Comparison of ENCODE assay signal across 14 cellular contexts in the genomic region with DNA sequence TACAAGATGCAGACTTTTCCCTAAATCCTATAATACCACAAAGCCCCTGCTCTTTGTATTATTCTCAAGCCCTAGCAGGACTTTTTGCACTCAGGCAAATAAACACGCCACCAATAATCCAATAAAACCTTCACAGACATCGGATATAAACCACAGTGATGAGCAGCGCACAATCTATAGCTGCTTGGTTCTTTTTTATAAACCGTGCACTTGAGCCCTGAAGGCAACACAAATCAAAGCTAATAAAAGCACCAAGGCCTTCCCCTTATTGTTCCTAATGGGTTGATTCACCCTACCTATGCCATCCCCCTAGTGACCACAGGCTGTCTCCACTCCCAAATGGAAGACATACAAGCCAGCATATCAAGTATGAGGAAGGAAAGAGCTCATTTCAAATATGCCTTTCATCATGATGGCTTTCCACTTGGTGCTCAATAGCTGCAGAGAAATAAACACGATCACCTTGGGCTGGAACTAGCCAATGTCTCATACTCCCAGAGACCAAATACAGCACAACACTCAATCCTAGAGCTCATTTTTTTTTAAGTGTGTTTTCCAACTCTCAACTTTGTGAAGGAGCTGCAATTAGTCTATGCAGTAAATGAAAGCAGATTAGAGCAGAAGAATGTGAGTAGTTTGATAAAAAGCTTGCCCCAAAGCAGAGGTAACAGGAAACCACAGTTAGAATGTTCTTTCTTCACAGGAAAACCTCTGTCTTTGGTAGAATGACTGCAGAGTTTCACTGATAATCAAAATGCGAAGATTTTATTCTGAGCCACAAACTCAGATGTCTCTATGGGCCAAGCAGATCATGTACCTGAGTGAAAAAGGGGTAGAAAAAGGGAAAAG.
DNase-seq lines count a peak whose midpoint lies in the region; ATAC-seq and TF ChIP-seq lines count a peak whose summit lies in the region.
"Had no signal": no experiment of that assay in that cellular context is flagged by ENCODE, and none has a peak within 500 bp of the region (broad histone marks: within the 10 kb centered on the region; RNA-seq: fewer than 3 reads in every experiment).

No MANE protein-coding gene starts in this region.

- TF ChIP-seq CTCF in upper lobe of left lung (IDR thresholded peaks at IDR 0.05), result no peak

- no peaks in the 10 kb centered on the region for H3K4me1 ChIP-seq in upper lobe of left lung
- H3K4me1 ChIP-seq: A549, breast epithelium had no signal

- no peak overlapping the region for H3K27ac ChIP-seq in upper lobe of left lung
- H3K27ac ChIP-seq: A549, breast epithelium, dorsolateral prefrontal cortex had no signal

- POLR2A ChIA-PET in activated CD4-positive, alpha-beta T cell treated with anti-CD3 and anti-CD28 coated beads for 36 hours (lab: Charles Lee), result interaction anchor here (0.5 to 0.7 kb wide), 3 partner anchors 36 to 1374 kb away, joined by 3 read pairs; no protein-coding TSS in a partner anchor
- POLR2A ChIA-PET in naive thymus-derived CD8-positive, alpha-beta T cell (lab: Charles Lee), result interaction anchor here (0.7 to 1.4 kb wide), 3 partner anchors 9 to 29 kb away, joined by 3 to 4 read pairs (median 3); no protein-coding TSS in a partner anchor

- ATAC-seq in activated CD4-positive, alpha-beta T cell treated with anti-CD3 and anti-CD28 coated beads for 36 hours, result peak; percentile 58
- ATAC-seq in naive thymus-derived CD8-positive, alpha-beta T cell, result peak; percentile 81 to 90
- no peak for ATAC-seq in upper lobe of left lung (ENCODE audit: low FRiP score in 2 of 2)
- ATAC-seq: A549 had no signal

- H3K4me3 ChIP-seq in upper lobe of left lung, result no peak overlapping the region
- H3K4me3 ChIP-seq: A549, breast epithelium, dorsolateral prefrontal cortex had no signal

- no peak for DNase-seq in activated CD4-positive, alpha-beta T cell treated with anti-CD3 and anti-CD28 coated beads for 36 hours
- DNase-seq in activated CD4-positive, alpha-beta T cell treated with anti-CD3 and anti-CD28 coated beads, Interleukin-2, amount 50 U/mL, for 4 hours, result no peak
- DNase-seq in NCI-H82 (lab: John Stamatoyannopoulos, UW) (peak; percentile 91), G401 (ENCODE audit: low spot score) (no peak), upper lobe of left lung (no peak), germinal center (ENCODE audit: low spot score) (no peak)
- DNase-seq in activated T-helper 2 cell treated with anti-CD3 and anti-CD28 coated beads, Interferon-gamma antibody, Interleukin-2, Interleukin-4, amounts not matched to agents 10 μg/mL and 5 μg/mL and 100 μg/mL, durations not matched to agents 14 hours and 24 hours and 36 hours (ENCODE audit: low spot score), result no peak
- peak in 4 of 10 donors; percentile 2 to 57 (median 51) for DNase-seq in naive thymus-derived CD8-positive, alpha-beta T cell
- DNase-seq: activated gamma-delta T cell treated with Interleukin-2 at 50 U/mL for 16 hours; dorsolateral prefrontal cortex; NK-92 treated with Interleukin-12 subunit alpha and Interleukin-12 subunit beta, amount 100 ng/mL, for 24 hours had no signal

- H3K27ac Mint-ChIP-seq in activated CD4-positive, alpha-beta T cell treated with anti-CD3 and anti-CD28 coated beads for 36 hours, result peak overlapping the region; percentile 90
- peak overlapping the region; percentile 94 for H3K27ac Mint-ChIP-seq in activated T-helper 2 cell treated with anti-CD3 and anti-CD28 coated beads, Interferon-gamma antibody, Interleukin-2, Interleukin-4, amounts not matched to agents 10 μg/mL and 5 μg/mL and 100 μg/mL, durations not matched to agents 14 hours and 24 hours and 36 hours
- H3K27ac Mint-ChIP-seq in naive thymus-derived CD8-positive, alpha-beta T cell, result peak overlapping the region; percentile 16 to 91 (median 66)
- H3K27ac Mint-ChIP-seq: nephron had no signal

- H3K4me3 Mint-ChIP-seq in activated CD4-positive, alpha-beta T cell treated with anti-CD3 and anti-CD28 coated beads for 36 hours, result peak overlapping the region; percentile 5
- peak overlapping the region; percentile 51 for H3K4me3 Mint-ChIP-seq in activated T-helper 2 cell treated with anti-CD3 and anti-CD28 coated beads, Interferon-gamma antibody, Interleukin-2, Interleukin-4, amounts not matched to agents 10 μg/mL and 5 μg/mL and 100 μg/mL, durations not matched to agents 14 hours and 24 hours and 36 hours (ENCODE audit: low read depth)
- peak overlapping the region; percentile 57 to 88 (median 79) for H3K4me3 Mint-ChIP-seq in naive thymus-derived CD8-positive, alpha-beta T cell
- H3K4me3 Mint-ChIP-seq: nephron had no signal

- H3K4me1 Mint-ChIP-seq in activated CD4-positive, alpha-beta T cell treated with anti-CD3 and anti-CD28 coated beads for 36 hours, result peaks cover 70% of the 10 kb centered on the region
- H3K4me1 Mint-ChIP-seq in activated T-helper 2 cell treated with anti-CD3 and anti-CD28 coated beads, Interferon-gamma antibody, Interleukin-2, Interleukin-4, amounts not matched to agents 10 μg/mL and 5 μg/mL and 100 μg/mL, durations not matched to agents 14 hours and 24 hours and 36 hours (ENCODE audit: low read depth), result peaks cover 67% of the 10 kb centered on the region
- H3K4me1 Mint-ChIP-seq in naive thymus-derived CD8-positive, alpha-beta T cell, result peaks cover 41 to 76% (median 68%) of the 10 kb centered on the region in 4 donors

- no peaks in the 10 kb centered on the region for H3K9me3 ChIP-seq in upper lobe of left lung
- H3K9me3 ChIP-seq: A549, breast epithelium had no signal

- intact Hi-C loops in activated CD4-positive, alpha-beta T cell treated with anti-CD3 and anti-CD28 coated beads for 36 hours (cut with DNase I, micrococcal nuclease), result loop anchor here (1.0 to 10.0 kb wide), 2 partner anchors 90 to 319 kb away; no protein-coding TSS in a partner anchor
- intact Hi-C loops in activated T-helper 2 cell treated with anti-CD3 and anti-CD28 coated beads, Interferon-gamma antibody, Interleukin-2, Interleukin-4, amounts not matched to agents 10 μg/mL and 5 μg/mL and 100 μg/mL, durations not matched to agents 14 hours and 24 hours and 36 hours (cut with micrococcal nuclease), result loop anchor here (1.0 to 5.0 kb wide), 2 partner anchors 29 to 1814 kb away; a partner anchor contains a TSS

- no peak for TF ChIP-seq POLR2A in upper lobe of left lung (IDR thresholded peaks at IDR 0.05)

- in situ Hi-C loops in G401 (cut with HindIII; ENCODE audit: low sequenced_read_pairs), result no loop called here

- no peaks in the 10 kb centered on the region for H3K36me3 ChIP-seq in upper lobe of left lung
- H3K36me3 ChIP-seq: breast epithelium had no signal

- no peaks in the 10 kb centered on the region for H3K27me3 ChIP-seq in upper lobe of left lung
- H3K27me3 ChIP-seq: breast epithelium, dorsolateral prefrontal cortex had no signal

- CTCF ChIA-PET in activated CD4-positive, alpha-beta T cell treated with anti-CD3 and anti-CD28 coated beads for 36 hours (lab: Charles Lee), result interaction anchor here (0.5 to 3.1 kb wide), 7 partner anchors 9 to 317 kb away, joined by 3 to 10 read pairs (median 4); no protein-coding TSS in a partner anchor

- H3K36me3 Mint-ChIP-seq in activated CD4-positive, alpha-beta T cell treated with anti-CD3 and anti-CD28 coated beads for 36 hours (ENCODE audit: low read depth), result no peaks in the 10 kb centered on the region
- H3K36me3 Mint-ChIP-seq in activated T-helper 2 cell treated with anti-CD3 and anti-CD28 coated beads, Interferon-gamma antibody, Interleukin-2, Interleukin-4, amounts not matched to agents 10 μg/mL and 5 μg/mL and 100 μg/mL, durations not matched to agents 14 hours and 24 hours and 36 hours (ENCODE audit: low read depth), result peaks cover 29% of the 10 kb centered on the region
- no peaks in the 10 kb centered on the region for H3K36me3 Mint-ChIP-seq in naive thymus-derived CD8-positive, alpha-beta T cell

- no peaks in the 10 kb centered on the region for H3K27me3 Mint-ChIP-seq in activated CD4-positive, alpha-beta T cell treated with anti-CD3 and anti-CD28 coated beads for 36 hours
- H3K27me3 Mint-ChIP-seq in activated T-helper 2 cell treated with anti-CD3 and anti-CD28 coated beads, Interferon-gamma antibody, Interleukin-2, Interleukin-4, amounts not matched to agents 10 μg/mL and 5 μg/mL and 100 μg/mL, durations not matched to agents 14 hours and 24 hours and 36 hours (ENCODE audit: low read depth), result no peaks in the 10 kb centered on the region
- no peaks in the 10 kb centered on the region for H3K27me3 Mint-ChIP-seq in naive thymus-derived CD8-positive, alpha-beta T cell

- no peak for TF ChIP-seq EP300 in upper lobe of left lung (IDR thresholded peaks at IDR 0.05)

- WGBS in upper lobe of left lung, 2 donors, result 72 to 84% methylated on average over 6 of the region's 6 CpGs

- peaks cover 4% of the 10 kb centered on the region for H3K9me3 Mint-ChIP-seq in activated CD4-positive, alpha-beta T cell treated with anti-CD3 and anti-CD28 coated beads for 36 hours (ENCODE audit: low read depth)
- H3K9me3 Mint-ChIP-seq in activated T-helper 2 cell treated with anti-CD3 and anti-CD28 coated beads, Interferon-gamma antibody, Interleukin-2, Interleukin-4, amounts not matched to agents 10 μg/mL and 5 μg/mL and 100 μg/mL, durations not matched to agents 14 hours and 24 hours and 36 hours, result peaks cover 17% of the 10 kb centered on the region
- H3K9me3 Mint-ChIP-seq in naive thymus-derived CD8-positive, alpha-beta T cell, result no peaks in the 10 kb centered on the region
- H3K9me3 Mint-ChIP-seq: nephron had no signal

Comparison
In these comparisons a context has a peak if more than half of its experiments do, and no peak if none do; other contexts are left out.
1. ATAC-seq: peak in activated CD4-positive, alpha-beta T cell treated with anti-CD3 and anti-CD28 coated beads for 36 hours (single experiment) and naive thymus-derived CD8-positive, alpha-beta T cell (2 of 2); none in upper lobe of left lung (0 of 2).
2. H3K4me3 Mint-ChIP-seq: peak in every context shown above with its lines; median percentile 79 in naive thymus-derived CD8-positive, alpha-beta T cell; 51 in activated T-helper 2 cell treated with anti-CD3 and anti-CD28 coated beads, Interferon-gamma antibody, Interleukin-2, Interleukin-4, amounts not matched to agents 10 μg/mL and 5 μg/mL and 100 μg/mL, durations not matched to agents 14 hours and 24 hours and 36 hours; 5 in activated CD4-positive, alpha-beta T cell treated with anti-CD3 and anti-CD28 coated beads for 36 hours.
3. Peak in every context shown above with its lines, with median percentiles within 50 percentile points of each other: H3K27ac Mint-ChIP-seq.